In the genomic region with DNA sequence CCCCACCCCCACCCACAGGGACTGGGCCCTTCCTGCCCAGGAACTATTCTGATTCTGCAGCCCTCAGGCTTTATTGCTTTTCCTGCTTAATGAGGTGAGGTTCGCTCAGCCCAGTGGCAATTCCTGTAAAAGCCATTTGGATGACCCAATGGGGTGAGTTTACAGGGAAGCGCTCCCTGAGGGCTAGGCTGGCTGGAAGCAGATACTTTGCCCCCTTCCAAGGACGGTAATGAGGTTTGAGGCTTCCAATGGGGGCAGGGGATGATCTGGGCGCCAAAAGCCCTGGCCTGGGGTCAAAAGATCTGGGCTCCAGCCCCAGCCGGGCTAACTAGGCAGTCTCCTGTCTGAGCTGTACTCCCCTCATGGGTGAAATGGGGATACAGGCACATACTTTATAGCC, we compare ENCODE assay signal across 23 cellular contexts. TPM values are rescaled to one million over a fixed set of nuclear protein-coding genes. Genes with fewer than 3 reads are reported as not detected.
DNase-seq lines count a peak whose midpoint lies in the region; ATAC-seq lines count a peak whose summit lies in the region.
"Had no signal": no experiment of that assay in that cellular context is flagged by ENCODE, and none has a peak within 500 bp of the region (broad histone marks: within the 10 kb centered on the region; RNA-seq: fewer than 3 reads in every experiment).

No MANE protein-coding gene starts in this region.

- ATAC-seq in left ventricle myocardium superior (no peak), sciatic nerve (peak; percentile 57), HG03521 (IDR thresholded peaks at IDR 0.05; ENCODE audit: unreplicated experiment) (no peak), HG03520 (IDR thresholded peaks at IDR 0.05; ENCODE audit: unreplicated experiment) (no peak), GM19023 (IDR thresholded peaks at IDR 0.05; ENCODE audit: unreplicated experiment) (no peak)
- ATAC-seq: A549; activated CD4-positive, alpha-beta T cell treated with anti-CD3 and anti-CD28 coated beads for 36 hours; activated T-helper 17 cell treated with anti-CD3 and anti-CD28 coated beads, Interleukin-2, amount 50 U/mL, for 72 hours; CD8-positive, alpha-beta T cell; GM23338; left lung had no signal

- intact Hi-C loops in left ventricle myocardium superior (cut with micrococcal nuclease), result no loop called here
- intact Hi-C loops in cardiac septum (cut with DNase I), result no loop called here
- intact Hi-C loops in sciatic nerve (cut with DNase I), result no loop called here

- DNase-seq in left ventricle myocardium superior, result peak; percentile 49
- no peak for DNase-seq in cardiac septum (ENCODE audit: low spot score)
- peak; percentile 63 for DNase-seq in islet precursor cell
- no peak for DNase-seq in sciatic nerve (ENCODE audit: low spot score)
- no peak for DNase-seq in SW 1271 (lab: John Stamatoyannopoulos, UW)
- DNase-seq: activated CD4-positive, alpha-beta T cell treated with anti-CD3 and anti-CD28 coated beads for 36 hours; activated naive CD4-positive, alpha-beta T cell treated with anti-CD3 and anti-CD28 coated beads, Interleukin-2, amount 10 ng/mL, durations not matched to agents 7 days and 5 days; brain microvascular endothelial cell; CD8-positive, alpha-beta T cell; KG1; left lung; NCI-H1417; NCI-H2029 treated with DMSO at 0.1 percent for 48 hours; NCI-H524 treated with DMSO at 0.1 percent for 48 hours; nucleus accumbens; stimulated activated CD4-positive, alpha-beta T cell treated with anti-CD3 and anti-CD28 coated beads, Interleukin-4, amount 100 ng/mL, for 4 hours had no signal

RNA-seq across cellular contexts. Expression of a gene that starts 41.8 kb away (rescaled TPM):
- 8.0 TPM for total RNA-seq in left ventricle myocardium superior
- total RNA-seq in cardiac septum, result 3.4 TPM
- 26.3 TPM for total RNA-seq in sciatic nerve
- total RNA-seq: activated CD4-positive, alpha-beta T cell treated with anti-CD3 and anti-CD28 coated beads for 36 hours; activated T-helper 17 cell treated with anti-CD3 and anti-CD28 coated beads, Interleukin-2, amount 50 U/mL, for 72 hours; CD8-positive, alpha-beta T cell; HT1080 had no signal

Comparison
In these comparisons a context has a peak if more than half of its experiments do, and no peak if none do; other contexts are left out.
1. DNase-seq: peak in left ventricle myocardium superior (single experiment) and islet precursor cell (single experiment); none in cardiac septum (single experiment), sciatic nerve (single experiment) and SW 1271 (0 of 2).